In the genomic region with DNA sequence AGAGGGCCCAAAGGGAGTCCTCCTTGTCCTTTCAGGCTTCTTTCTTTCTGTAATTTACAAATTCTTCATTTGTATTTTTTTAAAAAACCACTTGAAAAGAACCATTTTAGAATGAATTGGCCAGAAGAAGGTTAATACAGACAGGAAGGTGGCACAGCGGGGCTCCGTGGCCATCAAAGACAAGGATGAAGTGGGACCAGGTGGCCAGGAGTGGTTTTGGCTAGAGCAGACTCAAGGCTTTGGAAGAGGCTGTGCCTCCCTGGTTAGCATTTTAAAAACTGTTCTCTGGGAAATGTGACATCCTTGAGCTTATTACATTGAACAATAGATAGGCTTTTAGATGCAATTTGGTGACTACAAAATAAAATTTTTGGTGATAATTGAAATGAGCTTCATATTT, we compare ENCODE assay signal across 15 cellular contexts.
"Had no signal": no experiment of that assay in that cellular context is flagged by ENCODE, and none has a peak within 500 bp of the region (broad histone marks: within the 10 kb centered on the region; RNA-seq: fewer than 3 reads in every experiment).

No MANE protein-coding gene starts in this region.

- ATAC-seq: activated naive CD8-positive, alpha-beta T cell treated with anti-CD3 and anti-CD28 coated beads, Interleukin-2, amount 50 U/mL, for 24 hours; naive thymus-derived CD8-positive, alpha-beta T cell; stimulated activated effector memory CD8-positive, alpha-beta T cell treated with anti-CD3 and anti-CD28 coated beads, Interleukin-12 subunit alpha, Interleukin-12 subunit beta, amount 100 ng/mL, for 72 hours; upper lobe of right lung had no signal

- DNase-seq: activated CD4-positive, CD25-positive, alpha-beta regulatory T cell treated with anti-CD3 and anti-CD28 coated beads, Interleukin-2, amount 50 U/mL, for 72 hours; activated naive CD4-positive, alpha-beta T cell treated with Interleukin-2 at 50 U/mL for 16 hours; activated naive CD8-positive, alpha-beta T cell treated with anti-CD3 and anti-CD28 coated beads, Interleukin-2, amount 50 U/mL, for 24 hours; activated T-cell treated with anti-CD3 and anti-CD28 coated beads for 4 hours; aorta; head of caudate nucleus; immature natural killer cell; mesenchymal stem cell; naive thymus-derived CD8-positive, alpha-beta T cell; posterior cingulate gyrus; retina; stimulated activated CD4-positive, alpha-beta T cell treated with anti-CD3 and anti-CD28 coated beads, Interleukin-12 subunit alpha, Interleukin-12 subunit beta, amount 100 ng/mL, for 4 hours; stimulated activated CD4-positive, alpha-beta T cell treated with anti-CD3 and anti-CD28 coated beads, Interleukin-2, amount 100 ng/mL, for 24 hours; upper lobe of right lung had no signal
